16 cellular contexts compared by ENCODE assay signal in the genomic region with DNA sequence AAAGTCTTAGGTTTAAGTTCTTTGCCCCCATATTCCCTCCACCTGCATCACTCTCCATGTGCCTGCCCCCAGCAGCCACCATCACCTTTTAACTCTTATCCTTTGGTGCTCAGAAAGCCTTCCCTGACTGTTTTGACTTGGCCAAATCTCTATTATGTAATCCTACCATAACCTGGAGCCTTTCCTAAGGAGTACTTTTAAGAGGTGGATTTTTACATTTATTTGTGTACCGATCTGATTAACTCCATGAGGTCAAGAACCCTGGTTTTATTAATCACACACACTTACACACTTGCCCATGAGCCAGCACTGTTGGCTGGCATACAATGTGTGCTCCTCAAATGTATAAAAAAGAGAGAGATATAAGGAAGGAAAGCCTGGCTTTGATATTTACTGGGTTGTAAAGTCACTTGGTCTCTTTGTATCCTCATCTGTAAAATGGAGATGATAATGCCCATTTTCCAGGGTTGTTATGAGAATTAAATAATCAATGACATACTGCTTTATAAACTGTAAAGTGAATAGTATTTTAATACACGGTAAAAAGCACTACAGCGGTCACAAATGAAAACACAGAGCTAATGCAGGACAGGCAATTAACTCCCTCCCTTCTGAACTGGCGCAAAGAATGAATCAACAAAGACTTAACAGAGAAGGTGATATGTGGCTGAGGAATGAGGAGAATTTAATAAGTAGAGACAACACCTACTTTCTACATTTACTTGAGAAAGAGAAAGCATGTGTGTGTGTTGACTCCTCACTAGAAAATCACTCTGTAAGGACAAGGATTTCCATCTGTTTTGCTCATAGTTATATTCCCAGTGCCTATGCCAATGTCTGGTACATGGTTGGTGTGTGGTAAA.
"Had no signal": no experiment of that assay in that cellular context is flagged by ENCODE, and none has a peak within 500 bp of the region (broad histone marks: within the 10 kb centered on the region; RNA-seq: fewer than 3 reads in every experiment).

No MANE protein-coding gene starts in this region.

- H3K4me1 Mint-ChIP-seq: activated B cell treated with CpG ODN at 0.5 μM for 24 hours; activated CD4-positive, alpha-beta T cell treated with anti-CD3 and anti-CD28 coated beads, Interleukin-2, amount 10 ng/mL, durations not matched to agents 7 days and 5 days; activated naive CD8-positive, alpha-beta T cell treated with anti-CD3 and anti-CD28 coated beads for 36 hours; mesothelial cell of epicardium had no signal

- H3K27me3 ChIP-seq: breast epithelium, gastroesophageal sphincter, right lobe of liver, suprapubic skin had no signal

- H3K4me3 ChIP-seq: breast epithelium, gastroesophageal sphincter, right lobe of liver, suprapubic skin had no signal

- H3K36me3 Mint-ChIP-seq: activated naive CD8-positive, alpha-beta T cell treated with anti-CD3 and anti-CD28 coated beads for 36 hours; mesothelial cell of epicardium had no signal

- H3K4me3 Mint-ChIP-seq: activated B cell treated with CpG ODN at 0.5 μM for 24 hours; activated CD4-positive, alpha-beta T cell treated with anti-CD3 and anti-CD28 coated beads, Interleukin-2, amount 10 ng/mL, durations not matched to agents 7 days and 5 days; activated naive CD8-positive, alpha-beta T cell treated with anti-CD3 and anti-CD28 coated beads for 36 hours; activated T-cell treated with anti-CD3 and anti-CD28 coated beads, Interleukin-2, amount 50 U/mL, for 24 hours; mesothelial cell of epicardium; T-helper 1 cell treated with Interleukin-12 subunit alpha and Interleukin-12 subunit beta and Interleukin-4 antibody, amounts not matched to agents 30 μg/mL and 1 μg/mL, for 36 hours had no signal

- H3K27ac ChIP-seq: breast epithelium, gastroesophageal sphincter, right lobe of liver, suprapubic skin had no signal

- H3K36me3 ChIP-seq: breast epithelium, gastroesophageal sphincter, right lobe of liver, suprapubic skin had no signal

- H3K27me3 Mint-ChIP-seq: activated B cell treated with CpG ODN at 0.5 μM for 24 hours; activated naive CD8-positive, alpha-beta T cell treated with anti-CD3 and anti-CD28 coated beads for 36 hours; activated T-cell treated with anti-CD3 and anti-CD28 coated beads, Interleukin-2, amount 50 U/mL, for 24 hours had no signal

- ATAC-seq: gastroesophageal sphincter, right lobe of liver, SK-N-SH treated with all-trans-retinoic acid at 6 μM for 48 hours had no signal

- H3K9me3 Mint-ChIP-seq: activated B cell treated with CpG ODN at 0.5 μM for 24 hours; activated CD4-positive, alpha-beta T cell treated with anti-CD3 and anti-CD28 coated beads, Interleukin-2, amount 10 ng/mL, durations not matched to agents 7 days and 5 days; activated naive CD8-positive, alpha-beta T cell treated with anti-CD3 and anti-CD28 coated beads for 36 hours; activated T-cell treated with anti-CD3 and anti-CD28 coated beads, Interleukin-2, amount 50 U/mL, for 24 hours; mesothelial cell of epicardium; T-helper 1 cell treated with Interleukin-12 subunit alpha and Interleukin-12 subunit beta and Interleukin-4 antibody, amounts not matched to agents 30 μg/mL and 1 μg/mL, for 36 hours had no signal

- DNase-seq: activated B cell treated with CpG ODN at 0.5 μM for 24 hours; activated CD4-positive, alpha-beta T cell treated with anti-CD3 and anti-CD28 coated beads, Interleukin-2, amount 10 ng/mL, durations not matched to agents 7 days and 5 days; activated effector memory CD4-positive, alpha-beta T cell treated with anti-CD3 and anti-CD28 coated beads, Interleukin-2, amount 50 U/mL, for 16 hours; activated naive CD8-positive, alpha-beta T cell treated with anti-CD3 and anti-CD28 coated beads for 36 hours; activated T-cell treated with anti-CD3 and anti-CD28 coated beads, Interleukin-2, amount 50 U/mL, for 24 hours; anterior cingulate cortex; posterior cingulate gyrus; right lobe of liver; stimulated activated CD4-positive, alpha-beta T cell treated with anti-CD3 and anti-CD28 coated beads, Interleukin-2, amount 100 ng/mL, for 24 hours; stimulated activated naive CD4-positive, alpha-beta T cell had no signal

- H3K4me1 ChIP-seq: breast epithelium, gastroesophageal sphincter, right lobe of liver, suprapubic skin had no signal

- H3K9me3 ChIP-seq: breast epithelium, gastroesophageal sphincter, right lobe of liver, suprapubic skin had no signal

- H3K27ac Mint-ChIP-seq: activated B cell treated with CpG ODN at 0.5 μM for 24 hours; activated CD4-positive, alpha-beta T cell treated with anti-CD3 and anti-CD28 coated beads, Interleukin-2, amount 10 ng/mL, durations not matched to agents 7 days and 5 days; activated naive CD8-positive, alpha-beta T cell treated with anti-CD3 and anti-CD28 coated beads for 36 hours; activated T-cell treated with anti-CD3 and anti-CD28 coated beads, Interleukin-2, amount 50 U/mL, for 24 hours; mesothelial cell of epicardium; T-helper 1 cell treated with Interleukin-12 subunit alpha and Interleukin-12 subunit beta and Interleukin-4 antibody, amounts not matched to agents 30 μg/mL and 1 μg/mL, for 36 hours had no signal
